Comparison of ENCODE assay signal across 20 cellular contexts in the genomic region with DNA sequence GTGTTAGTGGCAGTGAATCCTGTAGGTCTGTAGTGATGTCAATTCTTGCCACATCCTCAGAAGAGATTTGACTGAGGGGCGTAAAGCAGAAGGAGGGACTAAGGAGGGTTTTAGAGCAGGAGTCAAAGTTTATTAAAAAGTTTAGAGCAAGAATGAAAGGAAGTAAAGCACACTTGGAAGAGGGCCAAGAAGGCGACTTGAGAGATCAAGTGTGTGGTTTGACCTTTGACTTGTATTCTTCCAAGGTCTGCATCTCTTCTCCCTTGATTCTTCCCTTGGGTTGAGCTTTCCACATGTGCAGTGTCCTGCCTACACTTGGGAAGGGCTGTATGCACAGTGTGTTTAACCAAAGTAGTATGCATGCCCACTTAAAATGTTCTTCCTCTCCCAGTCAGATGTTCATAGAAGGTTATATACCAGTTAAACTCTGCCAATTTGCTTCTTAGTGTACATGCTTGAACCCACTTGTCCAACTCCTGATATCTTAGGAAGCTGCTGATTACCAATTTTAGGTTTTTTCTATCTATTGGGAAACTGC.
DNase-seq lines count a peak whose midpoint lies in the region; ATAC-seq, FAIRE-seq and TF ChIP-seq lines count a peak whose summit lies in the region.
"Had no signal": no experiment of that assay in that cellular context is flagged by ENCODE, and none has a peak within 500 bp of the region (broad histone marks: within the 10 kb centered on the region; RNA-seq: fewer than 3 reads in every experiment).

No MANE protein-coding gene starts in this region.

- H4K20me1 ChIP-seq in HCT116 (ENCODE audit: insufficient read depth) (no peaks in the 10 kb centered on the region), K562 (replicated peaks; ENCODE audit: control insufficient read depth, insufficient read depth, low read length) (no peaks in the 10 kb centered on the region), osteoblast (ENCODE audit: insufficient read depth, low read length) (no peaks in the 10 kb centered on the region)
- H4K20me1 ChIP-seq: BLaER1 treated with 17β-estradiol and CSF1 and Interleukin-3, amounts not matched to agents 10 nM and 100 nM had no signal

- H3K4me2 ChIP-seq in HCT116 (ENCODE audit: low read length) (peak overlapping the region; percentile 1; the same call in 1 of the 2 replicates), K562 (ENCODE audit: insufficient read depth, low read length) (no peak overlapping the region), osteoblast (ENCODE audit: insufficient read depth, low read length) (no peak overlapping the region)

- peak overlapping the region; percentile 57 for H2AFZ ChIP-seq in HCT116 (ENCODE audit: low read depth, low read length, poor library complexity, severe bottlenecking)
- H2AFZ ChIP-seq in K562 (ENCODE audit: low read depth, low read length): no peak overlapping the region
- peak overlapping the region; percentile 33 for H2AFZ ChIP-seq in osteoblast (ENCODE audit: low read length)

- H3K27me3 ChIP-seq in HCT116 (ENCODE audit: insufficient read depth, low read length): no peaks in the 10 kb centered on the region
- no peaks in the 10 kb centered on the region for H3K27me3 ChIP-seq in K562 (ENCODE audit: control insufficient read depth in 2 of 2, insufficient read depth in 2 of 2, low read length in 2 of 2)
- H3K27me3 ChIP-seq in osteoblast (ENCODE audit: insufficient read depth, low read length): no peaks in the 10 kb centered on the region
- H3K27me3 ChIP-seq: BLaER1 treated with 17β-estradiol and CSF1 and Interleukin-3, amounts not matched to agents 10 nM and 100 nM; neutrophil; testis had no signal

- RAD21 ChIA-PET in HCT116 (lab: Charles Lee; ENCODE audit: low non-redundant PET in 1 of 2, low total read pairs in 2 of 2, uncharacterized antibody in 2 of 2, unreplicated experiment in 2 of 2): no interaction called here

- H3K27ac Mint-ChIP-seq in activated T-helper 17 cell treated with anti-CD3 and anti-CD28 coated beads, Interleukin-2, amount 50 U/mL, for 72 hours: no peak overlapping the region
- H3K27ac Mint-ChIP-seq: activated CD8-positive, alpha-beta T cell treated with anti-CD3 and anti-CD28 coated beads, Interleukin-2, amount 10 ng/mL, durations not matched to agents 7 days and 5 days; mesothelial cell of epicardium had no signal

- H3K27ac ChIP-seq in HCT116 (ENCODE audit: low read depth, low read length) (no peak overlapping the region), K562 (ENCODE audit: extremely low read depth, low read depth, low read length) (no peak overlapping the region), osteoblast (ENCODE audit: low read depth, low read length) (no peak overlapping the region)
- H3K27ac ChIP-seq: neutrophil, testis had no signal

- H3K4me3 ChIP-seq in HCT116 (replicated peaks in 1 of 2; ENCODE audit: low read depth in 1 of 2, low read length in 2 of 2) (no peak overlapping the region), K562 (no peak overlapping the region), osteoblast (ENCODE audit: insufficient read depth, low read length) (no peak overlapping the region)
- H3K4me3 ChIP-seq: BLaER1 treated with 17β-estradiol and CSF1 and Interleukin-3, amounts not matched to agents 10 nM and 100 nM; testis had no signal

- H3K9me2 ChIP-seq in HCT116 (ENCODE audit: insufficient read depth): no peaks in the 10 kb centered on the region

- TF ChIP-seq RAD21 in HCT116 (IDR thresholded peaks at IDR 0.05; ENCODE audit: low read depth): no peak
- TF ChIP-seq RAD21 in K562 (CRISPR knock-in tag; conservative IDR thresholded peaks at IDR 0.05 in 1 of 2, IDR thresholded peaks at IDR 0.05 in 1 of 2): no peak

- FAIRE-seq in K562 (lab: Jason Lieb, UNC): no peak
- FAIRE-seq: colon had no signal

- H3K9me3 ChIP-seq in HCT116 (ENCODE audit: control insufficient read depth in 1 of 2, insufficient read depth in 1 of 2, low read depth in 1 of 2, low read length in 2 of 2) (no peaks in the 10 kb centered on the region), K562 (replicated peaks; ENCODE audit: control insufficient read depth, insufficient read depth, low read depth, low read length) (no peaks in the 10 kb centered on the region; the same call in 1 of the 2 replicates), osteoblast (ENCODE audit: low read depth, low read length) (peaks cover 2% of the 10 kb centered on the region)
- H3K9me3 ChIP-seq: neutrophil, testis had no signal

- in situ Hi-C loops in K562 (cut with MboI) (no loop called here), G401 (cut with HindIII; ENCODE audit: low sequenced_read_pairs) (no loop called here)

- no peak overlapping the region for H3K4me3 Mint-ChIP-seq in activated T-helper 17 cell treated with anti-CD3 and anti-CD28 coated beads, Interleukin-2, amount 50 U/mL, for 72 hours
- H3K4me3 Mint-ChIP-seq: activated CD8-positive, alpha-beta T cell treated with anti-CD3 and anti-CD28 coated beads, Interleukin-2, amount 10 ng/mL, durations not matched to agents 7 days and 5 days; mesothelial cell of epicardium had no signal

- no peaks in the 10 kb centered on the region for H3K36me3 ChIP-seq in HCT116 (ENCODE audit: control insufficient read depth in 1 of 2, insufficient read depth in 2 of 2, low read length in 2 of 2)
- H3K36me3 ChIP-seq in K562 (ENCODE audit: control insufficient read depth, insufficient read depth, low read length): no peaks in the 10 kb centered on the region
- H3K36me3 ChIP-seq in osteoblast (ENCODE audit: insufficient read depth, low read length): no peaks in the 10 kb centered on the region
- H3K36me3 ChIP-seq: BLaER1 treated with 17β-estradiol and CSF1 and Interleukin-3, amounts not matched to agents 10 nM and 100 nM; neutrophil had no signal

- H3K9ac ChIP-seq in HCT116 (ENCODE audit: low read length) (no peak overlapping the region), K562 (ENCODE audit: insufficient read depth in 1 of 2, low read depth in 2 of 2, low read length in 2 of 2) (no peak overlapping the region)

- CTCF ChIA-PET in HCT116 (lab: Charles Lee) (interaction anchor here (0.7 kb wide), 1 partner anchor 1510 kb away, joined by 4 read pairs; no protein-coding TSS in a partner anchor), K562 (lab: Yijun Ruan, JAX; ENCODE audit: low intra/inter-chr PET ratio) (no interaction called here)

- intact Hi-C loops in HCT116 (cut with micrococcal nuclease): no loop called here
- intact Hi-C loops in K562 (cut with micrococcal nuclease): no loop called here

- no peaks in the 10 kb centered on the region for H3K36me3 Mint-ChIP-seq in activated T-helper 17 cell treated with anti-CD3 and anti-CD28 coated beads, Interleukin-2, amount 50 U/mL, for 72 hours (ENCODE audit: low read depth)

- DNase-seq in HCT116 (ENCODE audit: low read depth, low spot score): no peak
- DNase-seq in MV-4-11 (lab: John Stamatoyannopoulos, UW): peak; percentile 50
- peak in 1 of 4 experiments; percentile 2 for DNase-seq in K562 (ENCODE audit: extremely low read depth in 1 of 4, low spot score in 3 of 4)
- no peak for DNase-seq in osteoblast (ENCODE audit: insufficient read length, low spot score, missing footprints)
- DNase-seq in G401 (ENCODE audit: low spot score): no peak
- DNase-seq: activated CD8-positive, alpha-beta T cell treated with anti-CD3 and anti-CD28 coated beads, Interleukin-2, amount 10 ng/mL, durations not matched to agents 7 days and 5 days; DMS153; head of caudate nucleus; islet precursor cell; NCI-H1417 treated with DMSO at 0.1 percent for 48 hours; NCI-H345; stimulated activated CD4-positive, alpha-beta T cell treated with anti-CD3 and anti-CD28 coated beads, Interleukin-2, amount 100 ng/mL, for 48 hours; testis had no signal

- no peak for ATAC-seq in HCT116
- ATAC-seq in K562: no peak
- ATAC-seq in activated T-helper 17 cell treated with anti-CD3 and anti-CD28 coated beads, Interleukin-2, amount 50 U/mL, for 72 hours (replicated peaks): no peak
- no peak for ATAC-seq in GM18909 (IDR thresholded peaks at IDR 0.05; ENCODE audit: poor library complexity, unreplicated experiment)
- ATAC-seq: activated CD8-positive, alpha-beta T cell treated with anti-CD3 and anti-CD28 coated beads, Interleukin-2, amount 10 ng/mL, durations not matched to agents 7 days and 5 days; sciatic nerve had no signal

- 4% methylated on average over 2 of the region's 2 CpGs for WGBS in K562 (ENCODE audit: insufficient coverage, low coverage, missing lambda C conversion rate)

- H3K4me1 ChIP-seq in HCT116 (ENCODE audit: control insufficient read depth in 1 of 2, insufficient read depth in 2 of 2, low read length in 2 of 2) (peaks cover 9 to 17% of the 10 kb centered on the region in 2 experiments; a peak in 3 of 4 replicates), K562 (replicated peaks in 1 of 2; ENCODE audit: control insufficient read depth in 2 of 2, insufficient read depth in 2 of 2, low read length in 2 of 2) (no peaks in the 10 kb centered on the region), osteoblast (ENCODE audit: insufficient read depth, low read length) (peaks cover 11% of the 10 kb centered on the region)
- H3K4me1 ChIP-seq: testis had no signal

- peaks cover 7% of the 10 kb centered on the region for H3K9me3 Mint-ChIP-seq in activated T-helper 17 cell treated with anti-CD3 and anti-CD28 coated beads, Interleukin-2, amount 50 U/mL, for 72 hours

- BruUV-seq in HCT116 (replicated peaks; lab: Mats Ljungman, UMichigan) (no TSS peak), K562 (replicated peaks; lab: Mats Ljungman, UMichigan) (no TSS peak)

- TF ChIP-seq EP300 in K562 (IDR thresholded peaks at IDR 0.05; ENCODE audit: low read length): no peak

- TF ChIP-seq POLR2A in HCT116 (IDR thresholded peaks at IDR 0.05; ENCODE audit: borderline replicate concordance, extremely low read depth, insufficient read depth, insufficient read length): no peak
- TF ChIP-seq POLR2A in K562 (conservative IDR thresholded peaks at IDR 0.05): no peak

- TF ChIP-seq CTCF in HCT116 (IDR thresholded peaks at IDR 0.05 in 2 of 3, conservative IDR thresholded peaks at IDR 0.05 in 1 of 3; ENCODE audit: borderline replicate concordance in 1 of 3, insufficient read depth in 1 of 3, low read depth in 2 of 3, low read length in 2 of 3) (no peak), K562 (IDR thresholded peaks at IDR 0.05 in 2 of 3, conservative IDR thresholded peaks at IDR 0.05 in 1 of 3; ENCODE audit: insufficient read depth in 2 of 3, low read depth in 1 of 3, low read length in 3 of 3) (no peak), osteoblast (IDR thresholded peaks at IDR 0.05; ENCODE audit: extremely low read depth, low read depth, low read length) (no peak)

- POLR2A ChIA-PET in HCT116 (lab: Charles Lee) (interaction anchor here (0.6 to 1.0 kb wide), 2 partner anchors 9 to 242 kb away, joined by 3 to 4 read pairs; no protein-coding TSS in a partner anchor), K562 (lab: Yijun Ruan, JAX) (no interaction called here)

- H3K9me1 ChIP-seq in K562 (ENCODE audit: control insufficient read depth, insufficient read depth, low read length): no peaks in the 10 kb centered on the region

- H3K79me2 ChIP-seq in HCT116 (ENCODE audit: insufficient read depth, low read length) (no peaks in the 10 kb centered on the region), K562 (ENCODE audit: control insufficient read depth, insufficient read depth, low read length) (no peaks in the 10 kb centered on the region), osteoblast (ENCODE audit: insufficient read depth, low read length) (no peaks in the 10 kb centered on the region)

- H3K27me3 Mint-ChIP-seq in activated T-helper 17 cell treated with anti-CD3 and anti-CD28 coated beads, Interleukin-2, amount 50 U/mL, for 72 hours: no peaks in the 10 kb centered on the region

- H3K4me1 Mint-ChIP-seq in activated T-helper 17 cell treated with anti-CD3 and anti-CD28 coated beads, Interleukin-2, amount 50 U/mL, for 72 hours: no peaks in the 10 kb centered on the region
